Comparison of ENCODE assay signal across 1 cellular context in the genomic region with DNA sequence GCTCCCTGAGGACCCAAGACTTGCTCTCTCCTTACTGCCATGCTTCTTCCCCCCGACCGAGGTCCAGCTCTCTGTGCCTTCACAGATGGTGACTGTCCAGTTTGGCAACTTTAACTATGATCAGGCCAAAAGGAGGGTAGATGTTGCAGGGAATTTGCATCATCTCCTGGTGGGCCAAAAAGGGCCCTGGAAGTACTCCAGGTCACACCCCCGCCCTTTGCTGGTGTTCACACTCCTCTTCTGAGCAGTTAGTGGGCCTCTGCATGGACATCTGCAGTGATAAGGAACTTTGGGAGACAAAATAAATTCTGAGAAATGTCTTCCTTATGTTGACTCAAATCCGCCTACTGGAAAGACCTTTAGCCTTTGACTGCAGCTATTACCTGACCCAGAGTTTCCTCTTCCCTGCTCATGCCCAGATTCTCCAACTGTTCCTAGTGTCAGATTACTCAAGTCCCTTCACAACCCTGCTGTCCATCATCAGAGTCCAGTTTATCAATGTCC.
A peak's percentile ranks its signal among the peaks of the same experiment; 100 is the strongest.
TF ChIP-seq lines count a peak whose summit lies in the region.

No MANE protein-coding gene starts in this region.

TF ChIP-seq in K562, 482 proteins besides CTCF, POLR2A, EP300 and RAD21 (continued from another document and continues in another):
- TF ChIP-seq, protein P1, sequence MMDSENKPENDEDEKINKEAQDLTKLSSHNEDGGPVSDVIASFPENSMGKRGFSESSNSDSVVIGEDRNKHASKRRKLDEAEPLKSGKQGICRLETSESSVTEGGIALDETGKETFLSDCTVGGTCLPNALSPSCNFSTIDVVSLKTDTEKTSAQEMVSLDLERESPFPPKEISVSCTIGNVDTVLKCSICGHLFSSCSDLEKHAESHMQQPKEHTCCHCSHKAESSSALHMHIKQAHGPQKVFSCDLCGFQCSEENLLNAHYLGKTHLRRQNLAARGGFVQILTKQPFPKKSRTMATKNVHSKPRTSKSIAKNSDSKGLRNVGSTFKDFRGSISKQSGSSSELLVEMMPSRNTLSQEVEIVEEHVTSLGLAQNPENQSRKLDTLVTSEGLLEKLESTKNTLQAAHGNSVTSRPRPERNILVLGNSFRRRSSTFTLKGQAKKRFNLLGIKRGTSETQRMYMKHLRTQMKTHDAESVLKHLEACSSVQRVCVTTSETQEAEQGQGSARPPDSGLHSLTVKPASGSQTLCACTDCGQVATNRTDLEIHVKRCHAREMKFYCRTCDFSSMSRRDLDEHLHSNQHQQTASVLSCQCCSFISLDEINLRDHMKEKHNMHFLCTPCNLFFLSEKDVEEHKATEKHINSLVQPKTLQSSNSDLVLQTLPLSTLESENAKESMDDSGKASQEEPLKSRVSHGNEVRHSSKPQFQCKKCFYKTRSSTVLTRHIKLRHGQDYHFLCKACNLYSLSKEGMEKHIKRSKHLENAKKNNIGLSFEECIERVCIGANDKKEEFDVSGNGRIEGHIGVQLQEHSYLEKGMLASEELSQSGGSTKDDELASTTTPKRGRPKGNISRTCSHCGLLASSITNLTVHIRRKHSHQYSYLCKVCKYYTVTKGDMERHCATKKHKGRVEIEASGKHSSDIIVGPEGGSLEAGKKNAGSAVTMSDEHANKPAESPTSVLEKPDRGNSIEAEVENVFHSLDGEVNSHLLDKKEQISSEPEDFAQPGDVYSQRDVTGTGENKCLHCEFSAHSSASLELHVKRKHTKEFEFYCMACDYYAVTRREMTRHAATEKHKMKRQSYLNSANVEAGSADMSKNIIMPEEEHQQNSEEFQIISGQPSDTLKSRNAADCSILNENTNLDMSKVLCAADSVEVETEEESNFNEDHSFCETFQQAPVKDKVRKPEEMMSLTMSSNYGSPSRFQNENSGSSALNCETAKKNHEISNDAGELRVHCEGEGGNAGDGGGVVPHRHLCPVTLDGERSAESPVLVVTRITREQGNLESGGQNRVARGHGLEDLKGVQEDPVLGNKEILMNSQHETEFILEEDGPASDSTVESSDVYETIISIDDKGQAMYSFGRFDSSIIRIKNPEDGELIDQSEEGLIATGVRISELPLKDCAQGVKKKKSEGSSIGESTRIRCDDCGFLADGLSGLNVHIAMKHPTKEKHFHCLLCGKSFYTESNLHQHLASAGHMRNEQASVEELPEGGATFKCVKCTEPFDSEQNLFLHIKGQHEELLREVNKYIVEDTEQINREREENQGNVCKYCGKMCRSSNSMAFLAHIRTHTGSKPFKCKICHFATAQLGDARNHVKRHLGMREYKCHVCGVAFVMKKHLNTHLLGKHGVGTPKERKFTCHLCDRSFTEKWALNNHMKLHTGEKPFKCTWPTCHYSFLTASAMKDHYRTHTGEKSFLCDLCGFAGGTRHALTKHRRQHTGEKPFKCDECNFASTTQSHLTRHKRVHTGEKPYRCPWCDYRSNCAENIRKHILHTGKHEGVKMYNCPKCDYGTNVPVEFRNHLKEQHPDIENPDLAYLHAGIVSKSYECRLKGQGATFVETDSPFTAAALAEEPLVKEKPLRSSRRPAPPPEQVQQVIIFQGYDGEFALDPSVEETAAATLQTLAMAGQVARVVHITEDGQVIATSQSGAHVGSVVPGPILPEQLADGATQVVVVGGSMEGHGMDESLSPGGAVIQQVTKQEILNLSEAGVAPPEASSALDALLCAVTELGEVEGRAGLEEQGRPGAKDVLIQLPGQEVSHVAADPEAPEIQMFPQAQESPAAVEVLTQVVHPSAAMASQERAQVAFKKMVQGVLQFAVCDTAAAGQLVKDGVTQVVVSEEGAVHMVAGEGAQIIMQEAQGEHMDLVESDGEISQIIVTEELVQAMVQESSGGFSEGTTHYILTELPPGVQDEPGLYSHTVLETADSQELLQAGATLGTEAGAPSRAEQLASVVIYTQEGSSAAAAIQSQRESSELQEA (IDR thresholded peaks at IDR 0.05; ENCODE audit: low read depth) = no peak
- TF ChIP-seq RUNX1 (IDR thresholded peaks at IDR 0.05; ENCODE audit: low read depth) (no peak), TEAD4 (IDR thresholded peaks at IDR 0.05; ENCODE audit: low read length) (peak; percentile 54; the same call in 1 of the 2 replicates), TEAD4 (CRISPR knock-in tag; IDR thresholded peaks at IDR 0.05; ENCODE audit: borderline replicate concordance) (no peak), ZNF551 (CRISPR knock-in tag; IDR thresholded peaks at IDR 0.05) (no peak), PTBP1 (IDR thresholded peaks at IDR 0.05; ENCODE audit: low read depth, low read length) (no peak), TEAD1 (CRISPR knock-in tag; IDR thresholded peaks at IDR 0.05) (no peak), BRD9 (IDR thresholded peaks at IDR 0.05; ENCODE audit: low read depth, partially characterized antibody) (peak; percentile 44), MIER1 (IDR thresholded peaks at IDR 0.05; ENCODE audit: low read depth) (no peak), NR2C2 (CRISPR knock-in tag; IDR thresholded peaks at IDR 0.05) (no peak), NR2C2 (tag; IDR thresholded peaks at IDR 0.05) (peak; percentile 95), KAT7 (CRISPR knock-in tag; IDR thresholded peaks at IDR 0.05; ENCODE audit: borderline replicate concordance) (no peak), JUND (IDR thresholded peaks at IDR 0.05; ENCODE audit: borderline replicate concordance, low read depth, low read length) (peak; percentile 81), JUND (tag; IDR thresholded peaks at IDR 0.05; ENCODE audit: borderline replicate concordance, low read depth, low read length) (peak; percentile 25; the same call in 1 of the 3 replicates), CBFA2T3 (IDR thresholded peaks at IDR 0.05) (peak; percentile 36; the same call in 1 of the 2 replicates), ZBTB8A (IDR thresholded peaks at IDR 0.05; ENCODE audit: partially characterized antibody) (no peak), PHB (CRISPR knock-in tag; IDR thresholded peaks at IDR 0.05) (no peak), TFAM (CRISPR knock-in tag; conservative IDR thresholded peaks at IDR 0.05) (no peak), POLR2B (IDR thresholded peaks at IDR 0.05; ENCODE audit: low read depth, partially characterized antibody) (peak; percentile 25), ZNF507 (tag; conservative IDR thresholded peaks at IDR 0.05) (no peak), MCM3 (IDR thresholded peaks at IDR 0.05) (no peak), MAFF (IDR thresholded peaks at IDR 0.05; ENCODE audit: low read length) (no peak), TAL1 (IDR thresholded peaks at IDR 0.05) (peak; percentile 40; the same call in 1 of the 2 replicates), NR1H2 (CRISPR knock-in tag; IDR thresholded peaks at IDR 0.05) (no peak), NEUROD1 (IDR thresholded peaks at IDR 0.05; ENCODE audit: borderline replicate concordance, low read depth, low read length, partially characterized antibody) (no peak), TGIF2 (CRISPR knock-in tag; IDR thresholded peaks at IDR 0.05) (no peak), NR2C1 (IDR thresholded peaks at IDR 0.05) (peak; percentile 61; the same call in 1 of the 2 replicates), NR2C1 (tag; IDR thresholded peaks at IDR 0.05) (peak; percentile 92), GTF2E2 (tag; IDR thresholded peaks at IDR 0.05) (no peak), XRCC4 (IDR thresholded peaks at IDR 0.05; ENCODE audit: extremely low read depth, insufficient read depth, insufficient read length) (no peak), ELF1 (tag; IDR thresholded peaks at IDR 0.05) (no peak), RCOR1 (IDR thresholded peaks at IDR 0.05; ENCODE audit: borderline replicate concordance in 1 of 2, low read depth in 2 of 2, low read length in 2 of 2) (peak in 1 of 2 experiments; percentile 61; a peak in 2 of 4 replicates), BHLHE40 (IDR thresholded peaks at IDR 0.05; ENCODE audit: low read length) (no peak), C11orf30 (IDR thresholded peaks at IDR 0.05; ENCODE audit: low read depth) (no peak)
- TF ChIP-seq, protein P2, sequence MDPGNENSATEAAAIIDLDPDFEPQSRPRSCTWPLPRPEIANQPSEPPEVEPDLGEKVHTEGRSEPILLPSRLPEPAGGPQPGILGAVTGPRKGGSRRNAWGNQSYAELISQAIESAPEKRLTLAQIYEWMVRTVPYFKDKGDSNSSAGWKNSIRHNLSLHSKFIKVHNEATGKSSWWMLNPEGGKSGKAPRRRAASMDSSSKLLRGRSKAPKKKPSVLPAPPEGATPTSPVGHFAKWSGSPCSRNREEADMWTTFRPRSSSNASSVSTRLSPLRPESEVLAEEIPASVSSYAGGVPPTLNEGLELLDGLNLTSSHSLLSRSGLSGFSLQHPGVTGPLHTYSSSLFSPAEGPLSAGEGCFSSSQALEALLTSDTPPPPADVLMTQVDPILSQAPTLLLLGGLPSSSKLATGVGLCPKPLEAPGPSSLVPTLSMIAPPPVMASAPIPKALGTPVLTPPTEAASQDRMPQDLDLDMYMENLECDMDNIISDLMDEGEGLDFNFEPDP (CRISPR knock-in tag; IDR thresholded peaks at IDR 0.05) = no peak
- TF ChIP-seq, protein P3, sequence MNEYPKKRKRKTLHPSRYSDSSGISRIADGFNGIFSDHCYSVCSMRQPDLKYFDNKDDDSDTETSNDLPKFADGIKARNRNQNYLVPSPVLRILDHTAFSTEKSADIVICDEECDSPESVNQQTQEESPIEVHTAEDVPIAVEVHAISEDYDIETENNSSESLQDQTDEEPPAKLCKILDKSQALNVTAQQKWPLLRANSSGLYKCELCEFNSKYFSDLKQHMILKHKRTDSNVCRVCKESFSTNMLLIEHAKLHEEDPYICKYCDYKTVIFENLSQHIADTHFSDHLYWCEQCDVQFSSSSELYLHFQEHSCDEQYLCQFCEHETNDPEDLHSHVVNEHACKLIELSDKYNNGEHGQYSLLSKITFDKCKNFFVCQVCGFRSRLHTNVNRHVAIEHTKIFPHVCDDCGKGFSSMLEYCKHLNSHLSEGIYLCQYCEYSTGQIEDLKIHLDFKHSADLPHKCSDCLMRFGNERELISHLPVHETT (CRISPR knock-in tag; conservative IDR thresholded peaks at IDR 0.05 in 1 of 2, IDR thresholded peaks at IDR 0.05 in 1 of 2) = no peak
- TF ChIP-seq, protein P4, sequence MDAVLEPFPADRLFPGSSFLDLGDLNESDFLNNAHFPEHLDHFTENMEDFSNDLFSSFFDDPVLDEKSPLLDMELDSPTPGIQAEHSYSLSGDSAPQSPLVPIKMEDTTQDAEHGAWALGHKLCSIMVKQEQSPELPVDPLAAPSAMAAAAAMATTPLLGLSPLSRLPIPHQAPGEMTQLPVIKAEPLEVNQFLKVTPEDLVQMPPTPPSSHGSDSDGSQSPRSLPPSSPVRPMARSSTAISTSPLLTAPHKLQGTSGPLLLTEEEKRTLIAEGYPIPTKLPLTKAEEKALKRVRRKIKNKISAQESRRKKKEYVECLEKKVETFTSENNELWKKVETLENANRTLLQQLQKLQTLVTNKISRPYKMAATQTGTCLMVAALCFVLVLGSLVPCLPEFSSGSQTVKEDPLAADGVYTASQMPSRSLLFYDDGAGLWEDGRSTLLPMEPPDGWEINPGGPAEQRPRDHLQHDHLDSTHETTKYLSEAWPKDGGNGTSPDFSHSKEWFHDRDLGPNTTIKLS (IDR thresholded peaks at IDR 0.05; ENCODE audit: borderline replicate concordance, low read depth) = no peak
- TF ChIP-seq, protein P5, sequence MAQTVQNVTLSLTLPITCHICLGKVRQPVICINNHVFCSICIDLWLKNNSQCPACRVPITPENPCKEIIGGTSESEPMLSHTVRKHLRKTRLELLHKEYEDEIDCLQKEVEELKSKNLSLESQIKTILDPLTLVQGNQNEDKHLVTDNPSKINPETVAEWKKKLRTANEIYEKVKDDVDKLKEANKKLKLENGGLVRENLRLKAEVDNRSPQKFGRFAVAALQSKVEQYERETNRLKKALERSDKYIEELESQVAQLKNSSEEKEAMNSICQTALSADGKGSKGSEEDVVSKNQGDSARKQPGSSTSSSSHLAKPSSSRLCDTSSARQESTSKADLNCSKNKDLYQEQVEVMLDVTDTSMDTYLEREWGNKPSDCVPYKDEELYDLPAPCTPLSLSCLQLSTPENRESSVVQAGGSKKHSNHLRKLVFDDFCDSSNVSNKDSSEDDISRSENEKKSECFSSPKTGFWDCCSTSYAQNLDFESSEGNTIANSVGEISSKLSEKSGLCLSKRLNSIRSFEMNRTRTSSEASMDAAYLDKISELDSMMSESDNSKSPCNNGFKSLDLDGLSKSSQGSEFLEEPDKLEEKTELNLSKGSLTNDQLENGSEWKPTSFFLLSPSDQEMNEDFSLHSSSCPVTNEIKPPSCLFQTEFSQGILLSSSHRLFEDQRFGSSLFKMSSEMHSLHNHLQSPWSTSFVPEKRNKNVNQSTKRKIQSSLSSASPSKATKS (CRISPR knock-in tag; IDR thresholded peaks at IDR 0.05) = no peak
- TF ChIP-seq, protein P6, sequence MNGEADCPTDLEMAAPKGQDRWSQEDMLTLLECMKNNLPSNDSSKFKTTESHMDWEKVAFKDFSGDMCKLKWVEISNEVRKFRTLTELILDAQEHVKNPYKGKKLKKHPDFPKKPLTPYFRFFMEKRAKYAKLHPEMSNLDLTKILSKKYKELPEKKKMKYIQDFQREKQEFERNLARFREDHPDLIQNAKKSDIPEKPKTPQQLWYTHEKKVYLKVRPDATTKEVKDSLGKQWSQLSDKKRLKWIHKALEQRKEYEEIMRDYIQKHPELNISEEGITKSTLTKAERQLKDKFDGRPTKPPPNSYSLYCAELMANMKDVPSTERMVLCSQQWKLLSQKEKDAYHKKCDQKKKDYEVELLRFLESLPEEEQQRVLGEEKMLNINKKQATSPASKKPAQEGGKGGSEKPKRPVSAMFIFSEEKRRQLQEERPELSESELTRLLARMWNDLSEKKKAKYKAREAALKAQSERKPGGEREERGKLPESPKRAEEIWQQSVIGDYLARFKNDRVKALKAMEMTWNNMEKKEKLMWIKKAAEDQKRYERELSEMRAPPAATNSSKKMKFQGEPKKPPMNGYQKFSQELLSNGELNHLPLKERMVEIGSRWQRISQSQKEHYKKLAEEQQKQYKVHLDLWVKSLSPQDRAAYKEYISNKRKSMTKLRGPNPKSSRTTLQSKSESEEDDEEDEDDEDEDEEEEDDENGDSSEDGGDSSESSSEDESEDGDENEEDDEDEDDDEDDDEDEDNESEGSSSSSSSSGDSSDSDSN (IDR thresholded peaks at IDR 0.05; ENCODE audit: borderline replicate concordance in 1 of 2, low read depth in 2 of 2, low read length in 2 of 2) = no peak
- TF ChIP-seq, protein P7, sequence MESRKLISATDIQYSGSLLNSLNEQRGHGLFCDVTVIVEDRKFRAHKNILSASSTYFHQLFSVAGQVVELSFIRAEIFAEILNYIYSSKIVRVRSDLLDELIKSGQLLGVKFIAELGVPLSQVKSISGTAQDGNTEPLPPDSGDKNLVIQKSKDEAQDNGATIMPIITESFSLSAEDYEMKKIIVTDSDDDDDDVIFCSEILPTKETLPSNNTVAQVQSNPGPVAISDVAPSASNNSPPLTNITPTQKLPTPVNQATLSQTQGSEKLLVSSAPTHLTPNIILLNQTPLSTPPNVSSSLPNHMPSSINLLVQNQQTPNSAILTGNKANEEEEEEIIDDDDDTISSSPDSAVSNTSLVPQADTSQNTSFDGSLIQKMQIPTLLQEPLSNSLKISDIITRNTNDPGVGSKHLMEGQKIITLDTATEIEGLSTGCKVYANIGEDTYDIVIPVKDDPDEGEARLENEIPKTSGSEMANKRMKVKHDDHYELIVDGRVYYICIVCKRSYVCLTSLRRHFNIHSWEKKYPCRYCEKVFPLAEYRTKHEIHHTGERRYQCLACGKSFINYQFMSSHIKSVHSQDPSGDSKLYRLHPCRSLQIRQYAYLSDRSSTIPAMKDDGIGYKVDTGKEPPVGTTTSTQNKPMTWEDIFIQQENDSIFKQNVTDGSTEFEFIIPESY (CRISPR knock-in tag; IDR thresholded peaks at IDR 0.05) = no peak
- TF ChIP-seq, protein P8, sequence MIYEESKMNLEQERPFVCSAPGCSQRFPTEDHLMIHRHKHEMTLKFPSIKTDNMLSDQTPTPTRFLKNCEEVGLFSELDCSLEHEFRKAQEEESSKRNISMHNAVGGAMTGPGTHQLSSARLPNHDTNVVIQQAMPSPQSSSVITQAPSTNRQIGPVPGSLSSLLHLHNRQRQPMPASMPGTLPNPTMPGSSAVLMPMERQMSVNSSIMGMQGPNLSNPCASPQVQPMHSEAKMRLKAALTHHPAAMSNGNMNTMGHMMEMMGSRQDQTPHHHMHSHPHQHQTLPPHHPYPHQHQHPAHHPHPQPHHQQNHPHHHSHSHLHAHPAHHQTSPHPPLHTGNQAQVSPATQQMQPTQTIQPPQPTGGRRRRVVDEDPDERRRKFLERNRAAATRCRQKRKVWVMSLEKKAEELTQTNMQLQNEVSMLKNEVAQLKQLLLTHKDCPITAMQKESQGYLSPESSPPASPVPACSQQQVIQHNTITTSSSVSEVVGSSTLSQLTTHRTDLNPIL (CRISPR knock-in tag; IDR thresholded peaks at IDR 0.05) = no peak
